In genomic region chr6:31128093-31128676, GRCh38 we compare ENCODE assay signal across 7 cellular contexts. TPM values are rescaled to one million over a fixed set of nuclear protein-coding genes. Genes with fewer than 3 reads are reported as not detected.
A peak's percentile ranks its signal among the peaks of the same experiment; 100 is the strongest.
DNase-seq lines count a peak whose midpoint lies in the region; ATAC-seq and TF ChIP-seq lines count a peak whose summit lies in the region.

No MANE protein-coding gene starts in this region.

- no peaks in the 10 kb centered on the region for H3K9me3 ChIP-seq in mesenchymal stem cell (ENCODE audit: control insufficient read depth, low read length)

- no peak overlapping the region for H3K4me3 ChIP-seq in mesenchymal stem cell (ENCODE audit: insufficient read depth in 1 of 2, low read depth in 1 of 2, low read length in 2 of 2)

- WGBS in mesenchymal stem cell: 1% methylated on average over 8 of the region's 8 CpGs

- H3K79me1 ChIP-seq in mesenchymal stem cell (replicated peaks; ENCODE audit: low read length, poor library complexity, severe bottlenecking): no peaks in the 10 kb centered on the region

- H3K23ac ChIP-seq in mesenchymal stem cell (ENCODE audit: low read length in 2 of 2): no peak overlapping the region

- H2BK5ac ChIP-seq in mesenchymal stem cell (ENCODE audit: low read depth, low read length, poor library complexity, severe bottlenecking): no peak overlapping the region

- H2BK15ac ChIP-seq in mesenchymal stem cell (ENCODE audit: low read depth, poor library complexity, severe bottlenecking): no peak overlapping the region

- peaks cover 27% of the 10 kb centered on the region for H3K4me1 ChIP-seq in mesenchymal stem cell (ENCODE audit: control insufficient read depth, insufficient read depth, low read depth, low read length)

- H3K4ac ChIP-seq in mesenchymal stem cell (ENCODE audit: low read depth in 1 of 2, low read length in 2 of 2): no peak overlapping the region

- no peak overlapping the region for H3K18ac ChIP-seq in mesenchymal stem cell (ENCODE audit: low read depth in 1 of 2, low read length in 2 of 2)

- no peak overlapping the region for H2BK12ac ChIP-seq in mesenchymal stem cell (ENCODE audit: low read length in 2 of 2)

- H3K9ac ChIP-seq in mesenchymal stem cell (ENCODE audit: low read length): no peak overlapping the region

- no peak overlapping the region for H4K8ac ChIP-seq in mesenchymal stem cell (ENCODE audit: low read length)

- peaks cover 13 to 31% of the 10 kb centered on the region in 2 experiments for H3K27me3 ChIP-seq in mesenchymal stem cell (ENCODE audit: control insufficient read depth in 1 of 2, insufficient read depth in 1 of 2, low read length in 2 of 2)

- H2BK120ac ChIP-seq in mesenchymal stem cell (ENCODE audit: low read depth, low read length): no peak overlapping the region

- H3K27ac ChIP-seq in mesenchymal stem cell (ENCODE audit: low read length, poor library complexity, severe bottlenecking): no peak overlapping the region

- no peak overlapping the region for H4K91ac ChIP-seq in mesenchymal stem cell (ENCODE audit: low read length)

- H2AFZ ChIP-seq in mesenchymal stem cell (ENCODE audit: low read depth, low read length): no peak overlapping the region

- DNase-seq in NCI-H1105 treated with DMSO at 0.1 percent for 48 hours (lab: John Stamatoyannopoulos, UW): peak; percentile 54
- DNase-seq in activated CD4-positive, alpha-beta T cell treated with anti-CD3 and anti-CD28 coated beads for 24 hours (ENCODE audit: low read depth in 2 of 2): peak; percentile 50 to 70
- DNase-seq in cerebellum (ENCODE audit: low spot score): peak; percentile 82
- DNase-seq in mesenchymal stem cell: peak; percentile 45
- peak; percentile 62 for DNase-seq in stimulated activated CD8-positive, alpha-beta memory T cell treated with anti-CD3 and anti-CD28 coated beads, Interleukin-4, amount 100 ng/mL, for 24 hours (ENCODE audit: low read depth)

- TF ChIP-seq CTCF in GM12872 (IDR thresholded peaks at IDR 0.05; ENCODE audit: insufficient read depth, low read depth, low read length): peak; percentile 96

- H3K4me2 ChIP-seq in mesenchymal stem cell (ENCODE audit: low read length, poor library complexity, severe bottlenecking): no peak overlapping the region

- H3K14ac ChIP-seq in mesenchymal stem cell (ENCODE audit: low read length in 2 of 2): no peak overlapping the region

- no peak overlapping the region for H2AK5ac ChIP-seq in mesenchymal stem cell (ENCODE audit: low read length, severe bottlenecking)

- ATAC-seq in HG02870 (IDR thresholded peaks at IDR 0.05; ENCODE audit: unreplicated experiment): no peak

- peaks cover 0 to 2% of the 10 kb centered on the region in 2 experiments for H3K36me3 ChIP-seq in mesenchymal stem cell (ENCODE audit: control insufficient read depth in 1 of 2, insufficient read depth in 2 of 2, low read depth in 1 of 2, low read length in 2 of 2)

RNA-seq across cellular contexts. Expression of gene CDSN, which starts 7.9 kb away (rescaled TPM):
- total RNA-seq in cerebellum: not detected
- not detected for polyA plus RNA-seq in mesenchymal stem cell (2013, experiment 1 of 2)
- not detected for polyA plus RNA-seq in mesenchymal stem cell (2013, experiment 2 of 2)

RNA-seq across cellular contexts. Expression of gene PSORS1C2, which starts 10.7 kb away (rescaled TPM):
- total RNA-seq in cerebellum: not detected
- polyA plus RNA-seq in mesenchymal stem cell (2013, experiment 1 of 2): not detected
- polyA plus RNA-seq in mesenchymal stem cell (2013, experiment 2 of 2): not detected

RNA-seq across cellular contexts. Expression of gene PSORS1C1, which starts 13.6 kb away (rescaled TPM):
- total RNA-seq in cerebellum: not detected
- polyA plus RNA-seq in mesenchymal stem cell (2013, experiment 1 of 2): 0.40 TPM
- polyA plus RNA-seq in mesenchymal stem cell (2013, experiment 2 of 2): 0.68 TPM

RNA-seq across cellular contexts. Expression of gene C6orf15, which starts 15.8 kb away (rescaled TPM):
- total RNA-seq in cerebellum: not detected
- polyA plus RNA-seq in mesenchymal stem cell (2013, experiment 1 of 2): not detected
- not detected for polyA plus RNA-seq in mesenchymal stem cell (2013, experiment 2 of 2)

RNA-seq across cellular contexts. Expression of gene CCHCR1, which starts 29.4 kb away (rescaled TPM):
- 11.3 TPM for total RNA-seq in cerebellum
- polyA plus RNA-seq in mesenchymal stem cell (2013, experiment 1 of 2): 4.9 TPM
- polyA plus RNA-seq in mesenchymal stem cell (2013, experiment 2 of 2): 4.5 TPM
